Comparison of ENCODE assay signal across 22 cellular contexts in the genomic region with DNA sequence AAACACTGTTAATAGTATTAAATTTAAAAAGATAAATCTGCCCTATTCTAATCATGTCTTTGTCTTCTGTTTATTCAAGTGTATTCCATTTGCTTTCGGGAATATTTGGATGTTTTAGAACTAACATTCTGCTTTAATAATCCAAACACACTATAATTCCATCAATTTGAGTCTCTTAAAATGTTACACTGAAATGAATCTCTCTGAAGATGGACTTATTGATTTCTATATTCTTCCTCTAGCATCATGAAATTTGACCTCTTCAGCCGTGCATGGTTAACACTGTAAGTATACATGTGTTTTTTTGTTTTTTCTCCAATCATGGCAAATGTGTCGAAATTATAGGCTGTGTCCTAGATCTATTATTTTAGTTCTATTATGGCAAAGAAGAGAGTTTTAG.
"Had no signal": no experiment of that assay in that cellular context is flagged by ENCODE, and none has a peak within 500 bp of the region (broad histone marks: within the 10 kb centered on the region; RNA-seq: fewer than 3 reads in every experiment).

No MANE protein-coding gene starts in this region.

- DNase-seq: activated CD4-positive, alpha-beta T cell treated with anti-CD3 and anti-CD28 coated beads, Interleukin-2, amount 50 U/mL, for 4 hours; activated CD8-positive, alpha-beta memory T cell treated with anti-CD3 and anti-CD28 coated beads, Interleukin-2, amount 10 ng/mL, durations not matched to agents 7 days and 5 days; activated effector memory CD4-positive, alpha-beta T cell treated with anti-CD3 and anti-CD28 coated beads, Interleukin-2, amount 50 U/mL, for 16 hours; activated T-cell treated with anti-CD3 and anti-CD28 coated beads, Interleukin-2, amount 50 U/mL, for 4 hours; amniotic stem cell; brain microvascular endothelial cell; cerebellar nuclear complex; dermis blood vessel endothelial cell; glutamatergic neuron; mucosa of descending colon; naive thymus-derived CD8-positive, alpha-beta T cell; posterior cingulate gyrus; stimulated activated CD4-positive, alpha-beta T cell treated with anti-CD3 and anti-CD28 coated beads, Interleukin-4, amount 100 ng/mL, for 4 hours; stomach had no signal

- H3K27ac ChIP-seq: brain microvascular endothelial cell, neutrophil, right atrium auricular region, skin epidermis, stomach, tibial nerve, vagina had no signal

- ATAC-seq: activated CD4-positive, CD25-positive, alpha-beta regulatory T cell treated with anti-CD3 and anti-CD28 coated beads, Interleukin-2, amount 50 U/mL, for 24 hours; activated CD8-positive, alpha-beta memory T cell treated with anti-CD3 and anti-CD28 coated beads, Interleukin-2, amount 10 ng/mL, durations not matched to agents 7 days and 5 days; activated naive CD4-positive, alpha-beta T cell treated with anti-CD3 and anti-CD28 coated beads, Interleukin-2, amount 50 U/mL, for 72 hours; activated T-cell treated with anti-CD3 and anti-CD28 coated beads, Interleukin-2, amount 50 U/mL, for 4 hours; esophagus mucosa; mucosa of descending colon; naive thymus-derived CD8-positive, alpha-beta T cell had no signal
